1 cellular context compared by ENCODE assay signal in genomic region chr12:102438823-102439205, GRCh38.
TF ChIP-seq lines count a peak whose summit lies in the region.

No MANE protein-coding gene starts in this region.

TF ChIP-seq in K562, 482 proteins besides CTCF, POLR2A, EP300 and RAD21 (continued from another document):
- no peak for TF ChIP-seq ZNF592 (IDR thresholded peaks at IDR 0.05)
